1 cellular context compared by ENCODE assay signal in genomic region chr17:8162997-8163977, GRCh38.
TF ChIP-seq lines count a peak whose summit lies in the region.

No MANE protein-coding gene starts in this region.

TF ChIP-seq in H1, 55 proteins besides CTCF, POLR2A, EP300 and RAD21:
- TF ChIP-seq EZH2 (IDR thresholded peaks at IDR 0.05; ENCODE audit: low read depth, low read length, severe bottlenecking) = no peak
- TF ChIP-seq KDM1A (IDR thresholded peaks at IDR 0.05; ENCODE audit: borderline replicate concordance, low read length) = no peak
- TF ChIP-seq ASH2L (IDR thresholded peaks at IDR 0.05; ENCODE audit: low read length) = peak; percentile 33
- TF ChIP-seq KDM4A (IDR thresholded peaks at IDR 0.05; ENCODE audit: low read depth, low read length, severe bottlenecking) = no peak
- peak; percentile 73 for TF ChIP-seq TAF1 (IDR thresholded peaks at IDR 0.05; ENCODE audit: low read depth, low read length)
- no peak for TF ChIP-seq ATF3 (IDR thresholded peaks at IDR 0.05; ENCODE audit: insufficient read depth, low read depth, low read length)
- TF ChIP-seq CTBP2 (IDR thresholded peaks at IDR 0.05; ENCODE audit: borderline replicate concordance, insufficient read depth, insufficient read length, low read length) = no peak
- no peak for TF ChIP-seq CBX8 (IDR thresholded peaks at IDR 0.05; ENCODE audit: borderline replicate concordance, low read depth, low read length)
- no peak for TF ChIP-seq POU5F1 (IDR thresholded peaks at IDR 0.05; ENCODE audit: low read depth, low read length)
- no peak for TF ChIP-seq KDM5A (IDR thresholded peaks at IDR 0.05; ENCODE audit: low read length)
- TF ChIP-seq SAP30 (IDR thresholded peaks at IDR 0.05; ENCODE audit: insufficient read depth, insufficient replicate concordance, low read length) = no peak
- no peak for TF ChIP-seq RFX5 (IDR thresholded peaks at IDR 0.05; ENCODE audit: borderline replicate concordance, low read depth, low read length)
- TF ChIP-seq MAFK (IDR thresholded peaks at IDR 0.05; ENCODE audit: low read depth, low read length) = no peak
- no peak for TF ChIP-seq BRCA1 (IDR thresholded peaks at IDR 0.05; ENCODE audit: low read depth, low read length)
- TF ChIP-seq POLR2AphosphoS5 (IDR thresholded peaks at IDR 0.05; ENCODE audit: low read depth, low read length) = peak; percentile 90
- peak; percentile 50 for TF ChIP-seq PHF8 (conservative IDR thresholded peaks at IDR 0.05; ENCODE audit: low read depth, low read length)
- TF ChIP-seq CHD2 (IDR thresholded peaks at IDR 0.05; ENCODE audit: low read length) = no peak
- TF ChIP-seq JUND (IDR thresholded peaks at IDR 0.05; ENCODE audit: low read length) = no peak
- no peak; a peak in 1 of 4 replicates for TF ChIP-seq SIN3A (conservative IDR thresholded peaks at IDR 0.05 in 1 of 2, IDR thresholded peaks at IDR 0.05 in 1 of 2; ENCODE audit: low read depth in 1 of 2, low read length in 2 of 2)
- TF ChIP-seq GABPA (IDR thresholded peaks at IDR 0.05; ENCODE audit: borderline replicate concordance, insufficient read depth, low read length) = no peak
- no peak for TF ChIP-seq SP2 (IDR thresholded peaks at IDR 0.05; ENCODE audit: low read length)
- TF ChIP-seq TBP (IDR thresholded peaks at IDR 0.05; ENCODE audit: low read depth, low read length) = peak; percentile 69; the same call in 1 of the 2 replicates
- no peak for TF ChIP-seq RBBP5 (IDR thresholded peaks at IDR 0.05; ENCODE audit: borderline replicate concordance, low read depth, low read length)
- TF ChIP-seq SIRT6 (IDR thresholded peaks at IDR 0.05; ENCODE audit: low read length) = no peak
- no peak for TF ChIP-seq CHD7 (IDR thresholded peaks at IDR 0.05; ENCODE audit: insufficient replicate concordance, low read length)
- TF ChIP-seq YY1 (IDR thresholded peaks at IDR 0.05; ENCODE audit: low read depth, low read length) = no peak
- no peak for TF ChIP-seq SP4 (IDR thresholded peaks at IDR 0.05; ENCODE audit: low read length)
- TF ChIP-seq RXRA (IDR thresholded peaks at IDR 0.05; ENCODE audit: insufficient read depth, low read depth, low read length) = no peak
- TF ChIP-seq NRF1 (IDR thresholded peaks at IDR 0.05; ENCODE audit: low read depth, low read length) = no peak
- TF ChIP-seq ATF2 (IDR thresholded peaks at IDR 0.05; ENCODE audit: low read length) = no peak; the same call in 1 of the 2 replicates
- TF ChIP-seq TEAD4 (IDR thresholded peaks at IDR 0.05; ENCODE audit: low read depth, low read length) = no peak
- TF ChIP-seq CEBPB (IDR thresholded peaks at IDR 0.05; ENCODE audit: low read depth, low read length) = 0 out of 2 replicates have a peak, but pooled peaks have one; percentile 2
- TF ChIP-seq RNF2 (IDR thresholded peaks at IDR 0.05; ENCODE audit: borderline replicate concordance, low read depth, low read length, missing control alignments, poor library complexity, severe bottlenecking) = no peak
- no peak for TF ChIP-seq CBX5 (IDR thresholded peaks at IDR 0.05; ENCODE audit: low read depth, low read length)
- no peak for TF ChIP-seq HDAC2 (IDR thresholded peaks at IDR 0.05; ENCODE audit: borderline replicate concordance in 1 of 2, low read depth in 2 of 2, low read length in 2 of 2)
- peak; percentile 82 for TF ChIP-seq E2F6 (IDR thresholded peaks at IDR 0.05)
- TF ChIP-seq GTF2F1 (IDR thresholded peaks at IDR 0.05; ENCODE audit: borderline replicate concordance, low read depth, low read length) = no peak
- TF ChIP-seq USF2 (IDR thresholded peaks at IDR 0.05; ENCODE audit: low read length) = no peak; the same call in 1 of the 2 replicates
- TF ChIP-seq FOSL1 (IDR thresholded peaks at IDR 0.05; ENCODE audit: insufficient read depth, low read depth, low read length) = no peak
- no peak for TF ChIP-seq BACH1 (IDR thresholded peaks at IDR 0.05; ENCODE audit: low read length)
- TF ChIP-seq SP1 (IDR thresholded peaks at IDR 0.05; ENCODE audit: low read depth, low read length) = peak; percentile 37; the same call in 1 of the 2 replicates
- no peak for TF ChIP-seq CHD1 (IDR thresholded peaks at IDR 0.05; ENCODE audit: low read depth, low read length)
- peak; percentile 15; the same call in 1 of the 2 replicates for TF ChIP-seq CREB1 (IDR thresholded peaks at IDR 0.05)
- TF ChIP-seq BCL11A (IDR thresholded peaks at IDR 0.05; ENCODE audit: low read depth in 2 of 2, low read length in 2 of 2) = no peak
- no peak for TF ChIP-seq SIX5 (IDR thresholded peaks at IDR 0.05; ENCODE audit: low read depth, low read length)
- peak; percentile 40; the same call in 1 of the 2 replicates for TF ChIP-seq EGR1 (IDR thresholded peaks at IDR 0.05; ENCODE audit: borderline replicate concordance, low read depth, low read length)
- TF ChIP-seq TAF7 (optimal IDR thresholded peaks at IDR 0.05; ENCODE audit: borderline replicate concordance, low read depth, low read length) = peak; percentile 68
- TF ChIP-seq NANOG (IDR thresholded peaks at IDR 0.05; ENCODE audit: insufficient read depth, low read depth, low read length, poor library complexity, severe bottlenecking) = no peak
- TF ChIP-seq MAX (IDR thresholded peaks at IDR 0.05) = peak; percentile 87
- TF ChIP-seq HDAC6 (IDR thresholded peaks at IDR 0.05; ENCODE audit: low read depth, low read length) = no peak
- TF ChIP-seq ZNF274 (IDR thresholded peaks at IDR 0.05; ENCODE audit: borderline replicate concordance, extremely low read depth, low read length) = no peak
- no peak for TF ChIP-seq SUZ12 (IDR thresholded peaks at IDR 0.05; ENCODE audit: low read length)
- TF ChIP-seq SRF (IDR thresholded peaks at IDR 0.05; ENCODE audit: low read depth, low read length) = no peak
- no peak for TF ChIP-seq TCF12 (IDR thresholded peaks at IDR 0.05; ENCODE audit: low read depth, low read length)
- TF ChIP-seq JUN (IDR thresholded peaks at IDR 0.05; ENCODE audit: low read depth, low read length) = no peak
TF ChIP-seq in H1: peak in this region for 12.
